In the genomic region with DNA sequence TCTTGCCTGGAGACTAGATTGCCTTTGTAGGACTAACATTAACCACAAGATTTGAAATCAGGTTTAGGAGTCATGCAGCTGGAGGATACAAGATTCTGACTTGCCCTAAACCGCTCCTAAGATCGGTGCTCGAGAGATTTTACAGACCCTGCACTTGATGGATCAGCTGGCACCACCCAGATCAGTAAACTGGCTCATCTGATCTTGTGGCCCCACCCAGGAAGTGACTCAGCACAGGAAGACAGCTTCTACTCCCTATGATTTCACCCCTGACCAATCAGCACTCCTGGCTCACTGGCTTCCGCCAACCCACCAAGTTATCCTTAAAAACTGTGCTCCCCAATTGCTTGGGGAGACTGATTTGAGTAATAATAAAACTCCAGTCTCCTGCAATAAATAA, we compare ENCODE assay signal across 10 cellular contexts. TPM values are rescaled to one million over a fixed set of nuclear protein-coding genes. Genes with fewer than 3 reads are reported as not detected.
DNase-seq lines count a peak whose midpoint lies in the region; ATAC-seq and TF ChIP-seq lines count a peak whose summit lies in the region.
"Had no signal": no experiment of that assay in that cellular context is flagged by ENCODE, and none has a peak within 500 bp of the region (broad histone marks: within the 10 kb centered on the region; RNA-seq: fewer than 3 reads in every experiment).

No MANE protein-coding gene starts in this region.

- intact Hi-C loops in activated B cell treated with CpG ODN at 0.5 μM for 24 hours (cut with micrococcal nuclease) (loop anchor here (5.0 kb wide), 1 partner anchor 272 kb away; a partner anchor contains a TSS), Right ventricle myocardium inferior (cut with DNase I) (no loop called here)

- DNase-seq in A172 (ENCODE audit: low spot score) (peak; percentile 83), GM23248 (peak; percentile 42), activated B cell treated with CpG ODN at 0.5 μM for 24 hours (no peak), fibroblast of pulmonary artery (ENCODE audit: low read depth) (peak; percentile 13), DMS79 (lab: John Stamatoyannopoulos, UW) (no peak), GM20000 (ENCODE audit: low spot score) (no peak), islet precursor cell (no peak), Right ventricle myocardium inferior (ENCODE audit: missing footprints) (no peak)
- DNase-seq: GOT3 had no signal

- 98% methylated on average over 4 of the region's 4 CpGs for WGBS in GM23248 (ENCODE audit: low coverage in 1 of 2, low lambda C conversion rate in 2 of 2, missing lambda C conversion rate in 2 of 2), 2 experiments

- H3K4me3 Mint-ChIP-seq in activated B cell treated with CpG ODN at 0.5 μM for 24 hours: peak overlapping the region; percentile 86

- no peaks in the 10 kb centered on the region for H3K27me3 Mint-ChIP-seq in activated B cell treated with CpG ODN at 0.5 μM for 24 hours

- peak overlapping the region; percentile 46 for H3K27ac Mint-ChIP-seq in activated B cell treated with CpG ODN at 0.5 μM for 24 hours

- no peaks in the 10 kb centered on the region for H3K9me2 ChIP-seq in GM23248 (ENCODE audit: insufficient read depth)

- no peaks in the 10 kb centered on the region for H3K27me3 ChIP-seq in GM23248 (replicated peaks; ENCODE audit: insufficient read depth)

- ATAC-seq in activated B cell treated with CpG ODN at 0.5 μM for 24 hours (ENCODE audit: low read depth) (no peak), Right ventricle myocardium inferior (no peak)

- peaks cover 13% of the 10 kb centered on the region for H3F3A ChIP-seq in GM23248 (ENCODE audit: insufficient read depth)

- no peak overlapping the region for H3K4me2 ChIP-seq in GM23248 (ENCODE audit: unreplicated experiment)

- H3K9me3 ChIP-seq in GM23248 (ENCODE audit: low read depth): no peaks in the 10 kb centered on the region

- H3K27ac ChIP-seq in GM23248: no peak overlapping the region

- no peaks in the 10 kb centered on the region for H3K4me1 ChIP-seq in GM23248 (ENCODE audit: insufficient read depth)

- no peaks in the 10 kb centered on the region for H4K20me1 ChIP-seq in GM23248 (ENCODE audit: insufficient read depth)

- no peak overlapping the region for H3K9ac ChIP-seq in GM23248

- H3K36me3 ChIP-seq in GM23248 (ENCODE audit: low read depth): no peaks in the 10 kb centered on the region

- H3K4me3 ChIP-seq in GM23248 (no peak overlapping the region), fibroblast of pulmonary artery (replicated peaks; ENCODE audit: low read depth, low read length) (no peak overlapping the region)
- H3K4me3 ChIP-seq: lung had no signal

- TF ChIP-seq CTCF in activated B cell treated with CpG ODN at 0.5 μM for 24 hours (IDR thresholded peaks at IDR 0.05) (no peak), fibroblast of pulmonary artery (IDR thresholded peaks at IDR 0.05; ENCODE audit: low read length, missing control alignments) (no peak), GM20000 (IDR thresholded peaks at IDR 0.05; ENCODE audit: extremely low read depth, missing control alignments) (no peak)

- no peaks in the 10 kb centered on the region for H3K36me3 Mint-ChIP-seq in activated B cell treated with CpG ODN at 0.5 μM for 24 hours (ENCODE audit: low read depth)

- no peak overlapping the region for H2AFZ ChIP-seq in GM23248

- CTCF ChIA-PET in activated B cell treated with CpG ODN at 0.5 μM for 24 hours (lab: Charles Lee): no interaction called here

- peaks cover 15% of the 10 kb centered on the region for H3K4me1 Mint-ChIP-seq in activated B cell treated with CpG ODN at 0.5 μM for 24 hours

- POLR2A ChIA-PET in activated B cell treated with CpG ODN at 0.5 μM for 24 hours (lab: Charles Lee): interaction anchor here (0.7 kb wide), 1 partner anchor 12 kb away, joined by 4 read pairs; no protein-coding TSS in a partner anchor

- H3K9me3 Mint-ChIP-seq in activated B cell treated with CpG ODN at 0.5 μM for 24 hours: no peaks in the 10 kb centered on the region

- in situ Hi-C loops in GM23248 (cut with MboI): no loop called here

- no peaks in the 10 kb centered on the region for H3K79me2 ChIP-seq in GM23248 (ENCODE audit: insufficient read depth)

RNA-seq across cellular contexts. Expression of gene CATSPERE, which starts 0.9 kb away (rescaled TPM):
- total RNA-seq in A172 (2014; rRNA removed; shearing (Covaris generic)): 0.09 TPM in 1 of 2 replicates, not detected in the other
- 1.0 and 1.2 TPM in 2 replicates for total RNA-seq in GM23248 (2014; rRNA removed; shearing (Covaris generic))
- polyA plus RNA-seq in GM23248 (2016; fragmentation: Nextera tagmentation; extraction: Ambion mirVana): 0.30 and 0.85 TPM in 2 replicates
- total RNA-seq in activated B cell treated with CpG ODN at 0.5 μM for 24 hours: 0.91 and 1.1 TPM in 2 replicates
- 0.54 TPM for total RNA-seq in Right ventricle myocardium inferior

RNA-seq across cellular contexts. Expression of gene ADSS2, which starts 8.5 kb away (rescaled TPM):
- 93.3 and 110 TPM in 2 replicates for total RNA-seq in A172 (2014; rRNA removed; shearing (Covaris generic))
- 48.7 and 55.0 TPM in 2 replicates for total RNA-seq in GM23248 (2014; rRNA removed; shearing (Covaris generic))
- polyA plus RNA-seq in GM23248 (2016; fragmentation: Nextera tagmentation; extraction: Ambion mirVana): 38.8 and 41.5 TPM in 2 replicates
- total RNA-seq in activated B cell treated with CpG ODN at 0.5 μM for 24 hours (37.5 and 42.2 TPM in 2 replicates), Right ventricle myocardium inferior (5.5 TPM)

Comparison
In these comparisons a context has a peak if more than half of its experiments do, and no peak if none do; other contexts are left out.
1. DNase-seq: peak in A172 (single experiment), GM23248 (single experiment) and fibroblast of pulmonary artery (single experiment); none in activated B cell treated with CpG ODN at 0.5 μM for 24 hours (single experiment), DMS79 (single experiment), GM20000 (single experiment), islet precursor cell (single experiment) and Right ventricle myocardium inferior (single experiment).